1 cellular context compared by ENCODE assay signal in the genomic region with DNA sequence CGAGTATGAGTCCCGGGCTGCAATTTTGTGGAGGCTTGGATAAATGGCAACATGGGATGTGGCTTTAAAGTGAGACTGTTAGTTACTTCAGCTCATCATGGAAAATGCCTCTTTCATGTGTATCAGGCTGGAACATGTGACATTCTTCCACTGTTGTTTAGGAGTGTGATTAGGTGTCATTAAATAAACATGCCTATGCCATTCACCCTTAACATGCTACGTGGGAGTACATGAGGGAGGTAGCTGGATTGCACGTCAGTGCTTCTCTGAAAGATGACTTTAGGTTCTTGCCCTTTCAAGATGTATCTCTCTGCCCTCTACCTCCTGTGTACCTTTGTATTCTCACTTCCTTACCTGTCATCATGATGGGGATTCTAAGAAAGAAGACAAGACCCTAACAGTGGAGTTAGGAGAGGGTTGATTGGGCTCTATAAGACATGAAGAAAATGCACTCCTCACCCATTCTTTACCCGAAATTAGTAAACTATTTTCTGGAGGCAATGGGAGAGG.
TF ChIP-seq lines count a peak whose summit lies in the region.

No MANE protein-coding gene starts in this region.

TF ChIP-seq in K562, 482 proteins besides CTCF, POLR2A, EP300 and RAD21:
- no peak for TF ChIP-seq TAF9B (IDR thresholded peaks at IDR 0.05; ENCODE audit: partially characterized antibody)
- TF ChIP-seq ZNF316 (IDR thresholded peaks at IDR 0.05) = no peak
- TF ChIP-seq ZNF764 (CRISPR knock-in tag; IDR thresholded peaks at IDR 0.05; ENCODE audit: low read depth) = no peak
- no peak for TF ChIP-seq IRF2 (CRISPR knock-in tag; IDR thresholded peaks at IDR 0.05)
- no peak for TF ChIP-seq CBFA2T3 (IDR thresholded peaks at IDR 0.05)
- TF ChIP-seq COPS2 (conservative IDR thresholded peaks at IDR 0.05) = no peak
- TF ChIP-seq SRF (CRISPR knock-in tag; IDR thresholded peaks at IDR 0.05) = no peak
- no peak for TF ChIP-seq KAT8 (IDR thresholded peaks at IDR 0.05; ENCODE audit: low read depth)
- TF ChIP-seq, protein P1, sequence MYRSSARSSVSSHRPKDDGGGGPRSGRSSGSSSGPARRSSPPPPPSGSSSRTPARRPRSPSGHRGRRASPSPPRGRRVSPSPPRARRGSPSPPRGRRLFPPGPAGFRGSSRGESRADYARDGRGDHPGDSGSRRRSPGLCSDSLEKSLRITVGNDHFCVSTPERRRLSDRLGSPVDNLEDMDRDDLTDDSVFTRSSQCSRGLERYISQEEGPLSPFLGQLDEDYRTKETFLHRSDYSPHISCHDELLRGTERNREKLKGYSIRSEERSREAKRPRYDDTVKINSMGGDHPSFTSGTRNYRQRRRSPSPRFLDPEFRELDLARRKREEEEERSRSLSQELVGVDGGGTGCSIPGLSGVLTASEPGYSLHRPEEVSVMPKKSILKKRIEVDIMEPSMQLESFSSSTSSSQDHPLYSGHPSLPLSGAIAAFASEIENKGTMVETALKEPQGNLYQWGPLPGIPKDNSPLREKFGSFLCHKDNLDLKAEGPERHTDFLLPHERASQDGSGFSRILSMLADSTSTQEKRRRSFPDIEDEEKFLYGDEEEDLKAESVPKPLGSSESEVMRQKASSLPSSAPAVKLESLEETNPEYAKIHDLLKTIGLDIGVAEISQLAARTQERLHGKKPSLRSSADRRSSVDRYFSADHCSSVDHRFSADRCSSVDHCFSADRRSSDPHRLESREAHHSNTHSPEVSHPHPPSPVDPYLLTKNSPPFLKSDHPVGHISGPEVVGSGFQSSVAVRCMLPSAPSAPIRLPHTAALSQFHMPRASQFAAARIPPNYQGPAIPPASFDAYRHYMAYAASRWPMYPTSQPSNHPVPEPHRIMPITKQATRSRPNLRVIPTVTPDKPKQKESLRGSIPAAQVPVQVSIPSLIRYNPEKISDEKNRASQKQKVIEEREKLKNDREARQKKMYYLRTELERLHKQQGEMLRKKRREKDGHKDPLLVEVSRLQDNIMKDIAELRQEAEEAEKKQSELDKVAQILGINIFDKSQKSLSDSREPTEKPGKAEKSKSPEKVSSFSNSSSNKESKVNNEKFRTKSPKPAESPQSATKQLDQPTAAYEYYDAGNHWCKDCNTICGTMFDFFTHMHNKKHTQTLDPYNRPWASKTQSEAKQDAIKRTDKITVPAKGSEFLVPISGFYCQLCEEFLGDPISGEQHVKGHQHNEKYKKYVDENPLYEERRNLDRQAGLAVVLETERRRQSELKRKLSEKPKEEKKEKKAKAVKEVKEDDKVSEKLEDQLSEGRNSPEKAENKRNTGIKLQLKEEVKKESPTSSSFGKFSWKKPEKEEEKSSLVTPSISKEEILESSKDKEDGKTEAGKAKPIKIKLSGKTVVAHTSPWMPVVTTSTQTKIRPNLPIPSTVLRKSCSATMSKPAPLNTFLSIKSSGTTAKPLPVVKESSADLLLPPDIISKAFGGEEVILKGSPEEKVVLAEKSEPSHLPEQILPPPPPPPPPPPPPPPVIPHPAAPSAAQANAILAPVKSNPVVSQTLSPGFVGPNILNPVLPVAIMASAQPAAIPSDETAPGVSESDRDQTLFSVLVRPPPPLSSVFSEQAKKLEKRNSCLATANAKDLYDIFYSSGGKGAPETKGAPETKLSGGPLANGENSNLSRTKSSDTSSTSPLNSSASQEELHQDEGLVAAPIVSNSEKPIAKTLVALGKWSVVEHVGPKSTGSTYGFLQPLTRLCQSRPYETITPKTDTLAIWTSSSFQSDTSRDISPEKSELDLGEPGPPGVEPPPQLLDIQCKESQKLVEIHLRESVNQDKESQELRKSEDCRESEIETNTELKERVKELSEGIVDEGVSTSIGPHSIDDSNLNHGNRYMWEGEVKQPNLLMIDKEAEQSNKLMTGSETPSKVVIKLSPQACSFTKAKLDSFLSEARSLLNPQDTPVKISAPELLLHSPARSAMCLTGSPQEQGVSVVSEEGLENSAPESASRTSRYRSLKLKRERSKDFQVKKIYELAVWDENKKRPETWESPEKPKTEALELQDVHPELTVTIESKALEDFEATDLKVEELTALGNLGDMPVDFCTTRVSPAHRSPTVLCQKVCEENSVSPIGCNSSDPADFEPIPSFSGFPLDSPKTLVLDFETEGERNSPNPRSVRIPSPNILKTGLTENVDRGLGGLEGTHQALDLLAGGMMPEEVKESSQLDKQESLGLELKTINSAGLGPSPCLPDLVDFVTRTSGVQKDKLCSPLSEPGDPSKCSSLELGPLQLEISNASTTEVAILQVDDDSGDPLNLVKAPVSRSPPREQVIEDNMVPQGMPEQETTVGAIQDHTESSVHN (IDR thresholded peaks at IDR 0.05; ENCODE audit: borderline replicate concordance in 1 of 2, low read depth in 1 of 2) = no peak
- TF ChIP-seq, protein P2, sequence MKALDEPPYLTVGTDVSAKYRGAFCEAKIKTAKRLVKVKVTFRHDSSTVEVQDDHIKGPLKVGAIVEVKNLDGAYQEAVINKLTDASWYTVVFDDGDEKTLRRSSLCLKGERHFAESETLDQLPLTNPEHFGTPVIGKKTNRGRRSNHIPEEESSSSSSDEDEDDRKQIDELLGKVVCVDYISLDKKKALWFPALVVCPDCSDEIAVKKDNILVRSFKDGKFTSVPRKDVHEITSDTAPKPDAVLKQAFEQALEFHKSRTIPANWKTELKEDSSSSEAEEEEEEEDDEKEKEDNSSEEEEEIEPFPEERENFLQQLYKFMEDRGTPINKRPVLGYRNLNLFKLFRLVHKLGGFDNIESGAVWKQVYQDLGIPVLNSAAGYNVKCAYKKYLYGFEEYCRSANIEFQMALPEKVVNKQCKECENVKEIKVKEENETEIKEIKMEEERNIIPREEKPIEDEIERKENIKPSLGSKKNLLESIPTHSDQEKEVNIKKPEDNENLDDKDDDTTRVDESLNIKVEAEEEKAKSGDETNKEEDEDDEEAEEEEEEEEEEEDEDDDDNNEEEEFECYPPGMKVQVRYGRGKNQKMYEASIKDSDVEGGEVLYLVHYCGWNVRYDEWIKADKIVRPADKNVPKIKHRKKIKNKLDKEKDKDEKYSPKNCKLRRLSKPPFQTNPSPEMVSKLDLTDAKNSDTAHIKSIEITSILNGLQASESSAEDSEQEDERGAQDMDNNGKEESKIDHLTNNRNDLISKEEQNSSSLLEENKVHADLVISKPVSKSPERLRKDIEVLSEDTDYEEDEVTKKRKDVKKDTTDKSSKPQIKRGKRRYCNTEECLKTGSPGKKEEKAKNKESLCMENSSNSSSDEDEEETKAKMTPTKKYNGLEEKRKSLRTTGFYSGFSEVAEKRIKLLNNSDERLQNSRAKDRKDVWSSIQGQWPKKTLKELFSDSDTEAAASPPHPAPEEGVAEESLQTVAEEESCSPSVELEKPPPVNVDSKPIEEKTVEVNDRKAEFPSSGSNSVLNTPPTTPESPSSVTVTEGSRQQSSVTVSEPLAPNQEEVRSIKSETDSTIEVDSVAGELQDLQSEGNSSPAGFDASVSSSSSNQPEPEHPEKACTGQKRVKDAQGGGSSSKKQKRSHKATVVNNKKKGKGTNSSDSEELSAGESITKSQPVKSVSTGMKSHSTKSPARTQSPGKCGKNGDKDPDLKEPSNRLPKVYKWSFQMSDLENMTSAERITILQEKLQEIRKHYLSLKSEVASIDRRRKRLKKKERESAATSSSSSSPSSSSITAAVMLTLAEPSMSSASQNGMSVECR (CRISPR knock-in tag; IDR thresholded peaks at IDR 0.05) = no peak
